In the genomic region with DNA sequence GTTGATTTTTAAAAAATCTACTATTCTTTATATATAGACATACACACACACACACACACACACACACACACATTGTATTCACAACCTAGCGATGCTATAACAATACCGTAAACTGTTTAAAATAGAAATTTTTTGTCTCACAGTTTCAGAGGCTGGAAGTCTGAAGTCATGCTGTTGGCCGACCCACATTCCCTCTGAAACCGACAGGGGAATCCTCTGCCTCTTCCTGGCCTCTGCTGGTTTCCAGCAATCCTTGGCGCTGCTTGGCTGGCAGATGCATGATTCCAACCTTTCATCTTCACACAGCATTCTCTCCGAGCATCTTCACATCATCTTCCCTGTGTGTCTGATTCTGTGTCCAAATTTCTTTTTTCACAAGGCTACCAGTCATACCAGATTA, we compare ENCODE assay signal across 1 cellular context.
TF ChIP-seq lines count a peak whose summit lies in the region.

No MANE protein-coding gene starts in this region.

TF ChIP-seq in K562, 482 proteins besides CTCF, POLR2A, EP300 and RAD21:
- TF ChIP-seq, protein P1, sequence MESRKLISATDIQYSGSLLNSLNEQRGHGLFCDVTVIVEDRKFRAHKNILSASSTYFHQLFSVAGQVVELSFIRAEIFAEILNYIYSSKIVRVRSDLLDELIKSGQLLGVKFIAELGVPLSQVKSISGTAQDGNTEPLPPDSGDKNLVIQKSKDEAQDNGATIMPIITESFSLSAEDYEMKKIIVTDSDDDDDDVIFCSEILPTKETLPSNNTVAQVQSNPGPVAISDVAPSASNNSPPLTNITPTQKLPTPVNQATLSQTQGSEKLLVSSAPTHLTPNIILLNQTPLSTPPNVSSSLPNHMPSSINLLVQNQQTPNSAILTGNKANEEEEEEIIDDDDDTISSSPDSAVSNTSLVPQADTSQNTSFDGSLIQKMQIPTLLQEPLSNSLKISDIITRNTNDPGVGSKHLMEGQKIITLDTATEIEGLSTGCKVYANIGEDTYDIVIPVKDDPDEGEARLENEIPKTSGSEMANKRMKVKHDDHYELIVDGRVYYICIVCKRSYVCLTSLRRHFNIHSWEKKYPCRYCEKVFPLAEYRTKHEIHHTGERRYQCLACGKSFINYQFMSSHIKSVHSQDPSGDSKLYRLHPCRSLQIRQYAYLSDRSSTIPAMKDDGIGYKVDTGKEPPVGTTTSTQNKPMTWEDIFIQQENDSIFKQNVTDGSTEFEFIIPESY (CRISPR knock-in tag; IDR thresholded peaks at IDR 0.05): peak; percentile 21; the same call in 1 of the 2 replicates
- TF ChIP-seq BCOR (IDR thresholded peaks at IDR 0.05): no peak
- TF ChIP-seq, protein P2, sequence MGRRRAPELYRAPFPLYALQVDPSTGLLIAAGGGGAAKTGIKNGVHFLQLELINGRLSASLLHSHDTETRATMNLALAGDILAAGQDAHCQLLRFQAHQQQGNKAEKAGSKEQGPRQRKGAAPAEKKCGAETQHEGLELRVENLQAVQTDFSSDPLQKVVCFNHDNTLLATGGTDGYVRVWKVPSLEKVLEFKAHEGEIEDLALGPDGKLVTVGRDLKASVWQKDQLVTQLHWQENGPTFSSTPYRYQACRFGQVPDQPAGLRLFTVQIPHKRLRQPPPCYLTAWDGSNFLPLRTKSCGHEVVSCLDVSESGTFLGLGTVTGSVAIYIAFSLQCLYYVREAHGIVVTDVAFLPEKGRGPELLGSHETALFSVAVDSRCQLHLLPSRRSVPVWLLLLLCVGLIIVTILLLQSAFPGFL (CRISPR knock-in tag; IDR thresholded peaks at IDR 0.05): 0 out of 2 replicates have a peak, but pooled peaks have one; percentile 40
- no peak for TF ChIP-seq SAFB (IDR thresholded peaks at IDR 0.05; ENCODE audit: borderline replicate concordance, low read depth, low read length)
- TF ChIP-seq CXXC5 (CRISPR knock-in tag; IDR thresholded peaks at IDR 0.05): peak; percentile 31
- TF ChIP-seq, protein P3, sequence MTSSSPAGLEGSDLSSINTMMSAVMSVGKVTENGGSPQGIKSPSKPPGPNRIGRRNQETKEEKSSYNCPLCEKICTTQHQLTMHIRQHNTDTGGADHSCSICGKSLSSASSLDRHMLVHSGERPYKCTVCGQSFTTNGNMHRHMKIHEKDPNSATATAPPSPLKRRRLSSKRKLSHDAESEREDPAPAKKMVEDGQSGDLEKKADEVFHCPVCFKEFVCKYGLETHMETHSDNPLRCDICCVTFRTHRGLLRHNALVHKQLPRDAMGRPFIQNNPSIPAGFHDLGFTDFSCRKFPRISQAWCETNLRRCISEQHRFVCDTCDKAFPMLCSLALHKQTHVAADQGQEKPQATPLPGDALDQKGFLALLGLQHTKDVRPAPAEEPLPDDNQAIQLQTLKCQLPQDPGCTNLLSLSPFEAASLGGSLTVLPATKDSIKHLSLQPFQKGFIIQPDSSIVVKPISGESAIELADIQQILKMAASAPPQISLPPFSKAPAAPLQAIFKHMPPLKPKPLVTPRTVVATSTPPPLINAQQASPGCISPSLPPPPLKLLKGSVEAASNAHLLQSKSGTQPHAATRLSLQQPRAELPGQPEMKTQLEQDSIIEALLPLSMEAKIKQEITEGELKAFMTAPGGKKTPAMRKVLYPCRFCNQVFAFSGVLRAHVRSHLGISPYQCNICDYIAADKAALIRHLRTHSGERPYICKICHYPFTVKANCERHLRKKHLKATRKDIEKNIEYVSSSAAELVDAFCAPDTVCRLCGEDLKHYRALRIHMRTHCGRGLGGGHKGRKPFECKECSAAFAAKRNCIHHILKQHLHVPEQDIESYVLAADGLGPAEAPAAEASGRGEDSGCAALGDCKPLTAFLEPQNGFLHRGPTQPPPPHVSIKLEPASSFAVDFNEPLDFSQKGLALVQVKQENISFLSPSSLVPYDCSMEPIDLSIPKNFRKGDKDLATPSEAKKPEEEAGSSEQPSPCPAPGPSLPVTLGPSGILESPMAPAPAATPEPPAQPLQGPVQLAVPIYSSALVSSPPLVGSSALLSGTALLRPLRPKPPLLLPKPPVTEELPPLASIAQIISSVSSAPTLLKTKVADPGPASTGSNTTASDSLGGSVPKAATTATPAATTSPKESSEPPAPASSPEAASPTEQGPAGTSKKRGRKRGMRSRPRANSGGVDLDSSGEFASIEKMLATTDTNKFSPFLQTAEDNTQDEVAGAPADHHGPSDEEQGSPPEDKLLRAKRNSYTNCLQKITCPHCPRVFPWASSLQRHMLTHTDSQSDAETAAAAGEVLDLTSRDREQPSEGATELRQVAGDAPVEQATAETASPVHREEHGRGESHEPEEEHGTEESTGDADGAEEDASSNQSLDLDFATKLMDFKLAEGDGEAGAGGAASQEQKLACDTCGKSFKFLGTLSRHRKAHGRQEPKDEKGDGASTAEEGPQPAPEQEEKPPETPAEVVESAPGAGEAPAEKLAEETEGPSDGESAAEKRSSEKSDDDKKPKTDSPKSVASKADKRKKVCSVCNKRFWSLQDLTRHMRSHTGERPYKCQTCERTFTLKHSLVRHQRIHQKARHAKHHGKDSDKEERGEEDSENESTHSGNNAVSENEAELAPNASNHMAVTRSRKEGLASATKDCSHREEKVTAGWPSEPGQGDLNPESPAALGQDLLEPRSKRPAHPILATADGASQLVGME (CRISPR knock-in tag; IDR thresholded peaks at IDR 0.05): no peak
- TF ChIP-seq, protein P4, sequence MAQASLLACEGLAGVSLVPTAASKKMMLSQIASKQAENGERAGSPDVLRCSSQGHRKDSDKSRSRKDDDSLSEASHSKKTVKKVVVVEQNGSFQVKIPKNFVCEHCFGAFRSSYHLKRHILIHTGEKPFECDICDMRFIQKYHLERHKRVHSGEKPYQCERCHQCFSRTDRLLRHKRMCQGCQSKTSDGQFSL (CRISPR knock-in tag; IDR thresholded peaks at IDR 0.05): no peak
- TF ChIP-seq, protein P4 (tag; IDR thresholded peaks at IDR 0.05): 0 out of 4 replicates have a peak, but pooled peaks of 1 of the 2 experiments have one; percentile 7
- TF ChIP-seq, protein P5, sequence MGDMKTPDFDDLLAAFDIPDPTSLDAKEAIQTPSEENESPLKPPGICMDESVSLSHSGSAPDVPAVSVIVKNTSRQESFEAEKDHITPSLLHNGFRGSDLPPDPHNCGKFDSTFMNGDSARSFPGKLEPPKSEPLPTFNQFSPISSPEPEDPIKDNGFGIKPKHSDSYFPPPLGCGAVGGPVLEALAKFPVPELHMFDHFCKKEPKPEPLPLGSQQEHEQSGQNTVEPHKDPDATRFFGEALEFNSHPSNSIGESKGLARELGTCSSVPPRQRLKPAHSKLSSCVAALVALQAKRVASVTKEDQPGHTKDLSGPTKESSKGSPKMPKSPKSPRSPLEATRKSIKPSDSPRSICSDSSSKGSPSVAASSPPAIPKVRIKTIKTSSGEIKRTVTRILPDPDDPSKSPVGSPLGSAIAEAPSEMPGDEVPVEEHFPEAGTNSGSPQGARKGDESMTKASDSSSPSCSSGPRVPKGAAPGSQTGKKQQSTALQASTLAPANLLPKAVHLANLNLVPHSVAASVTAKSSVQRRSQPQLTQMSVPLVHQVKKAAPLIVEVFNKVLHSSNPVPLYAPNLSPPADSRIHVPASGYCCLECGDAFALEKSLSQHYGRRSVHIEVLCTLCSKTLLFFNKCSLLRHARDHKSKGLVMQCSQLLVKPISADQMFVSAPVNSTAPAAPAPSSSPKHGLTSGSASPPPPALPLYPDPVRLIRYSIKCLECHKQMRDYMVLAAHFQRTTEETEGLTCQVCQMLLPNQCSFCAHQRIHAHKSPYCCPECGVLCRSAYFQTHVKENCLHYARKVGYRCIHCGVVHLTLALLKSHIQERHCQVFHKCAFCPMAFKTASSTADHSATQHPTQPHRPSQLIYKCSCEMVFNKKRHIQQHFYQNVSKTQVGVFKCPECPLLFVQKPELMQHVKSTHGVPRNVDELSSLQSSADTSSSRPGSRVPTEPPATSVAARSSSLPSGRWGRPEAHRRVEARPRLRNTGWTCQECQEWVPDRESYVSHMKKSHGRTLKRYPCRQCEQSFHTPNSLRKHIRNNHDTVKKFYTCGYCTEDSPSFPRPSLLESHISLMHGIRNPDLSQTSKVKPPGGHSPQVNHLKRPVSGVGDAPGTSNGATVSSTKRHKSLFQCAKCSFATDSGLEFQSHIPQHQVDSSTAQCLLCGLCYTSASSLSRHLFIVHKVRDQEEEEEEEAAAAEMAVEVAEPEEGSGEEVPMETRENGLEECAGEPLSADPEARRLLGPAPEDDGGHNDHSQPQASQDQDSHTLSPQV (IDR thresholded peaks at IDR 0.05): 0 out of 2 replicates have a peak, but pooled peaks have one; percentile 32
- TF ChIP-seq ZNF311 (CRISPR knock-in tag; IDR thresholded peaks at IDR 0.05): peak; percentile 12; the same call in 1 of the 2 replicates
